11 cellular contexts compared by ENCODE assay signal in genomic region chr1:160401487-160401805, GRCh38. TPM values are rescaled to one million over a fixed set of nuclear protein-coding genes. Genes with fewer than 3 reads are reported as not detected.
A peak's percentile ranks its signal among the peaks of the same experiment; 100 is the strongest.
DNase-seq lines count a peak whose midpoint lies in the region; ATAC-seq and TF ChIP-seq lines count a peak whose summit lies in the region.
"Had no signal": no experiment of that assay in that cellular context is flagged by ENCODE, and none has a peak within 500 bp of the region (broad histone marks: within the 10 kb centered on the region; RNA-seq: fewer than 3 reads in every experiment).

No MANE protein-coding gene starts in this region.

- H3K9me3 ChIP-seq in HUES64 (ENCODE audit: insufficient read depth, low read depth, low read length) = no peaks in the 10 kb centered on the region

- no peaks in the 10 kb centered on the region for H3K36me3 ChIP-seq in HUES64 (ENCODE audit: insufficient read depth, low read length)
- no peaks in the 10 kb centered on the region for H3K36me3 ChIP-seq in kidney epithelial cell (ENCODE audit: control insufficient read depth, insufficient read depth, low read length)

- no peak for TF ChIP-seq CTCF in kidney epithelial cell (IDR thresholded peaks at IDR 0.05; ENCODE audit: insufficient read depth, low read length, poor library complexity, severe bottlenecking)

- no peak overlapping the region for H3K27ac ChIP-seq in HUES64 (ENCODE audit: low read depth, low read length)
- H3K27ac ChIP-seq: PC-9 had no signal

- no peak overlapping the region for H3K27ac Mint-ChIP-seq in activated naive CD8-positive, alpha-beta T cell treated with anti-CD3 and anti-CD28 coated beads for 36 hours
- H3K27ac Mint-ChIP-seq in stimulated activated naive CD8-positive, alpha-beta T cell treated with anti-CD3 and anti-CD28 coated beads, Interleukin-15, amount 100 ng/mL, for 72 hours = no peak overlapping the region
- H3K27ac Mint-ChIP-seq: activated naive CD4-positive, alpha-beta T cell treated with anti-CD3 and anti-CD28 coated beads, Interleukin-2, amount 50 U/mL, for 72 hours had no signal

- peaks cover 2% of the 10 kb centered on the region for H3K4me1 Mint-ChIP-seq in activated naive CD8-positive, alpha-beta T cell treated with anti-CD3 and anti-CD28 coated beads for 36 hours
- H3K4me1 Mint-ChIP-seq in stimulated activated naive CD8-positive, alpha-beta T cell treated with anti-CD3 and anti-CD28 coated beads, Interleukin-15, amount 100 ng/mL, for 72 hours = peaks cover 14% of the 10 kb centered on the region

- H3K27me3 ChIP-seq in HUES64 (ENCODE audit: insufficient read depth, low read length) (no peaks in the 10 kb centered on the region), kidney epithelial cell (ENCODE audit: control insufficient read depth, insufficient read depth, low read length) (no peaks in the 10 kb centered on the region)

- ATAC-seq in stimulated activated naive CD8-positive, alpha-beta T cell treated with anti-CD3 and anti-CD28 coated beads, Interleukin-15, amount 100 ng/mL, for 72 hours = peak; percentile 3
- no peak for ATAC-seq in activated CD4-positive, CD25-positive, alpha-beta regulatory T cell treated with anti-CD3 and anti-CD28 coated beads, Interleukin-2, amount 50 U/mL, for 24 hours
- no peak for ATAC-seq in HG03432 (IDR thresholded peaks at IDR 0.05; ENCODE audit: unreplicated experiment)

- peak overlapping the region; percentile 86 for H3K9ac ChIP-seq in HUES64 (ENCODE audit: low read depth, low read length)

- peaks cover 15% of the 10 kb centered on the region for H3K27me3 Mint-ChIP-seq in activated naive CD8-positive, alpha-beta T cell treated with anti-CD3 and anti-CD28 coated beads for 36 hours
- peaks cover 15% of the 10 kb centered on the region for H3K27me3 Mint-ChIP-seq in stimulated activated naive CD8-positive, alpha-beta T cell treated with anti-CD3 and anti-CD28 coated beads, Interleukin-15, amount 100 ng/mL, for 72 hours

- no peaks in the 10 kb centered on the region for H3K36me3 Mint-ChIP-seq in activated naive CD8-positive, alpha-beta T cell treated with anti-CD3 and anti-CD28 coated beads for 36 hours
- H3K36me3 Mint-ChIP-seq: activated naive CD4-positive, alpha-beta T cell treated with anti-CD3 and anti-CD28 coated beads, Interleukin-2, amount 50 U/mL, for 72 hours had no signal

- H3K4me3 Mint-ChIP-seq in activated naive CD8-positive, alpha-beta T cell treated with anti-CD3 and anti-CD28 coated beads for 36 hours = peak overlapping the region; percentile 53
- peak overlapping the region; percentile 56 for H3K4me3 Mint-ChIP-seq in stimulated activated naive CD8-positive, alpha-beta T cell treated with anti-CD3 and anti-CD28 coated beads, Interleukin-15, amount 100 ng/mL, for 72 hours

- no peaks in the 10 kb centered on the region for H3K9me3 Mint-ChIP-seq in activated naive CD8-positive, alpha-beta T cell treated with anti-CD3 and anti-CD28 coated beads for 36 hours
- no peaks in the 10 kb centered on the region for H3K9me3 Mint-ChIP-seq in stimulated activated naive CD8-positive, alpha-beta T cell treated with anti-CD3 and anti-CD28 coated beads, Interleukin-15, amount 100 ng/mL, for 72 hours
- H3K9me3 Mint-ChIP-seq: activated naive CD4-positive, alpha-beta T cell treated with anti-CD3 and anti-CD28 coated beads, Interleukin-2, amount 50 U/mL, for 72 hours had no signal

- WGBS in HUES64 = 15% methylated on average over 7 of the region's 7 CpGs

- no peak for DNase-seq in activated naive CD8-positive, alpha-beta T cell treated with anti-CD3 and anti-CD28 coated beads for 36 hours
- no peak for DNase-seq in kidney epithelial cell (ENCODE audit: low read depth)
- DNase-seq in stimulated activated naive CD8-positive, alpha-beta T cell treated with anti-CD3 and anti-CD28 coated beads, Interleukin-15, amount 100 ng/mL, for 72 hours = no peak
- no peak for DNase-seq in NCI-H446 (lab: John Stamatoyannopoulos, UW)
- DNase-seq: PC-9 had no signal

- H3K4me1 ChIP-seq in HUES64 (ENCODE audit: insufficient read depth, low read length) = peaks cover 57% of the 10 kb centered on the region

- peak overlapping the region; percentile 95 for H3K4me3 ChIP-seq in HUES64 (ENCODE audit: low read length)
- peak overlapping the region; percentile 48 for H3K4me3 ChIP-seq in kidney epithelial cell (ENCODE audit: low read depth, low read length)

RNA-seq across cellular contexts. Expression of gene VANGL2, which starts 1.1 kb away (rescaled TPM):
- polyA plus RNA-seq in HUES64 (2013, experiment 1 of 2) = 41.6 TPM
- polyA plus RNA-seq in HUES64 (2013, experiment 2 of 2) = 53.8 TPM
- under 1 TPM; 0.24 to 0.31 TPM for total RNA-seq in activated naive CD8-positive, alpha-beta T cell treated with anti-CD3 and anti-CD28 coated beads for 36 hours
- total RNA-seq in kidney epithelial cell = 17.0 and 18.2 TPM in 2 replicates

RNA-seq across cellular contexts. Expression of gene NHLH1, which starts 34.6 kb away (rescaled TPM):
- polyA plus RNA-seq in HUES64 (2013, experiment 1 of 2) = 0.55 TPM
- polyA plus RNA-seq in HUES64 (2013, experiment 2 of 2) = 1.8 TPM
- under 1 TPM; 0.34 to 0.52 TPM for total RNA-seq in activated naive CD8-positive, alpha-beta T cell treated with anti-CD3 and anti-CD28 coated beads for 36 hours
- 0.08 TPM in 1 of 2 replicates, not detected in the other for total RNA-seq in kidney epithelial cell
- total RNA-seq: mononuclear cell, ureter had no signal

RNA-seq across cellular contexts. Expression of gene NCSTN, which starts 58.3 kb away (rescaled TPM):
- polyA plus RNA-seq in HUES64 (2013, experiment 1 of 2) = 53.9 TPM
- 51.9 TPM for polyA plus RNA-seq in HUES64 (2013, experiment 2 of 2)
- 10 to 100 TPM; 49.5 to 53.5 TPM for total RNA-seq in activated naive CD8-positive, alpha-beta T cell treated with anti-CD3 and anti-CD28 coated beads for 36 hours
- total RNA-seq in kidney epithelial cell = 71.9 and 91.3 TPM in 2 replicates

RNA-seq across cellular contexts. Expression of gene COPA, which starts 58.4 kb away (rescaled TPM):
- 73.8 TPM for polyA plus RNA-seq in HUES64 (2013, experiment 1 of 2)
- polyA plus RNA-seq in HUES64 (2013, experiment 2 of 2) = 69.4 TPM
- 100 to 1,000 TPM; 110 to 119 TPM for total RNA-seq in activated naive CD8-positive, alpha-beta T cell treated with anti-CD3 and anti-CD28 coated beads for 36 hours
- 130 and 152 TPM in 2 replicates for total RNA-seq in kidney epithelial cell

Comparison
In these comparisons a context has a peak if more than half of its experiments do, and no peak if none do; other contexts are left out.
1. RNA of gene VANGL2, which starts 1.1 kb away (total RNA-seq): 17.0 to 18.2 TPM in kidney epithelial cell; 0.24 to 0.31 TPM in activated naive CD8-positive, alpha-beta T cell treated with anti-CD3 and anti-CD28 coated beads for 36 hours; every median in the first group is over 10 times any median in the second.